In the genomic region with DNA sequence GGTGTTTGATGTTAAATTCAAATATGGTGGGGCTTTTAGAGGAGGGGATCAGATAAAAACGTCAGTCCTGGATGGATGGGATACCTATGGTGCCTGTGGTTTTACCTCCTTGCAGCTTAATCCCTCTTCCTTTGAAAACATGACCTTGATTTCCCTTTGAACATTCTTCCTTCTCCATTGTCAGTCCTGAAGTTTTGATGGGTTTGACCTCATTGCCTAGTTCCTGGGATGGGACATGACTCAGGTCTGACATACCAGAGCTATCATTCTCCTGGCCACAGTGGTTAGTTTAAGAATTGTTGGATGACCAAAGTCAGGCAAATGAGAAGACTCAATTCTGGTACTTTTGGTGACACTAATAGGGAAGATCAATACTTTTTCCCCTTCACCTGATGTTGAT, we compare ENCODE assay signal across 23 cellular contexts.
DNase-seq lines count a peak whose midpoint lies in the region; ATAC-seq and TF ChIP-seq lines count a peak whose summit lies in the region.
"Had no signal": no experiment of that assay in that cellular context is flagged by ENCODE, and none has a peak within 500 bp of the region (broad histone marks: within the 10 kb centered on the region; RNA-seq: fewer than 3 reads in every experiment).

No MANE protein-coding gene starts in this region.

- peak overlapping the region; percentile 50 for H3K27ac ChIP-seq in smooth muscle cell (ENCODE audit: low read depth)
- no peak overlapping the region for H3K27ac ChIP-seq in effector memory CD4-positive, alpha-beta T cell (ENCODE audit: insufficient read depth, low read length, poor library complexity, severe bottlenecking)
- H3K27ac ChIP-seq: coronary artery, SK-N-MC, skin epidermis, suprapubic skin, uterus had no signal

- no peaks in the 10 kb centered on the region for H3K9me3 ChIP-seq in smooth muscle cell (replicated peaks; ENCODE audit: low read depth)
- H3K9me3 ChIP-seq in effector memory CD4-positive, alpha-beta T cell (ENCODE audit: control insufficient read depth, low read length) = no peaks in the 10 kb centered on the region
- H3K9me3 ChIP-seq: suprapubic skin, uterus had no signal

- 38% methylated on average over 1 of the region's 1 CpG for WGBS in smooth muscle cell (ENCODE audit: low lambda C conversion rate)

- TF ChIP-seq CTCF in foreskin fibroblast (IDR thresholded peaks at IDR 0.05; ENCODE audit: low read depth, low read length) = no peak
- no peak for TF ChIP-seq CTCF in smooth muscle cell (IDR thresholded peaks at IDR 0.05; ENCODE audit: borderline replicate concordance, insufficient read depth, poor library complexity, severe bottlenecking)

- peaks cover 50% of the 10 kb centered on the region for H4K20me1 ChIP-seq in smooth muscle cell (ENCODE audit: low read depth)

- no peak overlapping the region for H2AFZ ChIP-seq in smooth muscle cell (ENCODE audit: low read depth)

- H3F3A ChIP-seq in smooth muscle cell (ENCODE audit: low read depth) = peaks cover 26% of the 10 kb centered on the region

- H3K9ac ChIP-seq in smooth muscle cell (ENCODE audit: low read depth) = no peak overlapping the region

- peaks cover 4% of the 10 kb centered on the region for H3K36me3 ChIP-seq in smooth muscle cell (ENCODE audit: low read depth)
- H3K36me3 ChIP-seq in effector memory CD4-positive, alpha-beta T cell (ENCODE audit: control insufficient read depth, insufficient read depth, low read length) = no peaks in the 10 kb centered on the region
- H3K36me3 ChIP-seq: uterus had no signal

- ATAC-seq in HG02840 (IDR thresholded peaks at IDR 0.05; ENCODE audit: low FRiP score, unreplicated experiment) = no peak
- ATAC-seq: activated T-cell treated with anti-CD3 and anti-CD28 coated beads, Interleukin-2, amount 50 U/mL, for 4 hours; T-helper 17 cell had no signal

- peaks cover 24% of the 10 kb centered on the region for H3K79me2 ChIP-seq in smooth muscle cell (ENCODE audit: low read depth)

- peaks cover 13% of the 10 kb centered on the region for H3K4me1 ChIP-seq in smooth muscle cell (ENCODE audit: low read depth)
- no peaks in the 10 kb centered on the region for H3K4me1 ChIP-seq in effector memory CD4-positive, alpha-beta T cell (ENCODE audit: control insufficient read depth, insufficient read depth, low read length, poor library complexity, severe bottlenecking)
- H3K4me1 ChIP-seq: uterus had no signal

- H3K27me3 ChIP-seq in smooth muscle cell (ENCODE audit: low read depth) = no peaks in the 10 kb centered on the region
- H3K27me3 ChIP-seq in effector memory CD4-positive, alpha-beta T cell (replicated peaks; ENCODE audit: control insufficient read depth, insufficient read depth, low read length, poor library complexity, severe bottlenecking) = no peaks in the 10 kb centered on the region
- H3K27me3 ChIP-seq: suprapubic skin, uterus had no signal

- H3K4me2 ChIP-seq in smooth muscle cell = peak overlapping the region; percentile 28

- H3K4me3 ChIP-seq in foreskin fibroblast (ENCODE audit: low read depth in 1 of 2, low read length in 2 of 2) (no peak overlapping the region), smooth muscle cell (no peak overlapping the region)
- H3K4me3 ChIP-seq in effector memory CD4-positive, alpha-beta T cell (ENCODE audit: insufficient read depth, low read depth, low read length, poor library complexity, severe bottlenecking) = no peak overlapping the region
- H3K4me3 ChIP-seq: coronary artery, SK-N-MC, skin epidermis, suprapubic skin, uterus had no signal

- DNase-seq in EL = peak; percentile 50
- peak; percentile 58 for DNase-seq in RPMI7951 (ENCODE audit: low read depth)
- peak; percentile 21 to 50 for DNase-seq in foreskin fibroblast
- no peak for DNase-seq in smooth muscle cell (lab: John Stamatoyannopoulos, UW; ENCODE audit: unreplicated experiment)
- no peak for DNase-seq in stimulated activated CD8-positive, alpha-beta memory T cell treated with anti-CD3 and anti-CD28 coated beads, Interleukin-4, amount 100 ng/mL, for 48 hours
- no peak for DNase-seq in effector memory CD4-positive, alpha-beta T cell
- DNase-seq: activated CD8-positive, alpha-beta memory T cell treated with anti-CD3 and anti-CD28 coated beads for 24 hours; activated naive CD4-positive, alpha-beta T cell; activated T-cell treated with anti-CD3 and anti-CD28 coated beads, Interleukin-2, amount 50 U/mL, for 4 hours; CD4-positive, alpha-beta T cell; GDM1; Karpas-422; NCI-H1105; NCI-H2029; NCI-H748 treated with DMSO at 0.1 percent for 48 hours; stimulated activated CD4-positive, alpha-beta T cell treated with anti-CD3 and anti-CD28 coated beads, Interleukin-1b, Interleukin-23, amount 100 ng/mL, for 48 hours; T-helper 17 cell; uterus had no signal

Comparison
In these comparisons a context has a peak if more than half of its experiments do, and no peak if none do; other contexts are left out.
1. DNase-seq: peak in EL (single experiment), RPMI7951 (single experiment) and foreskin fibroblast (2 of 2); none in smooth muscle cell (single experiment), stimulated activated CD8-positive, alpha-beta memory T cell treated with anti-CD3 and anti-CD28 coated beads, Interleukin-4, amount 100 ng/mL, for 48 hours (single experiment) and effector memory CD4-positive, alpha-beta T cell (0 of 3).